ENCODE assay signal across 19 cellular contexts in the genomic region with DNA sequence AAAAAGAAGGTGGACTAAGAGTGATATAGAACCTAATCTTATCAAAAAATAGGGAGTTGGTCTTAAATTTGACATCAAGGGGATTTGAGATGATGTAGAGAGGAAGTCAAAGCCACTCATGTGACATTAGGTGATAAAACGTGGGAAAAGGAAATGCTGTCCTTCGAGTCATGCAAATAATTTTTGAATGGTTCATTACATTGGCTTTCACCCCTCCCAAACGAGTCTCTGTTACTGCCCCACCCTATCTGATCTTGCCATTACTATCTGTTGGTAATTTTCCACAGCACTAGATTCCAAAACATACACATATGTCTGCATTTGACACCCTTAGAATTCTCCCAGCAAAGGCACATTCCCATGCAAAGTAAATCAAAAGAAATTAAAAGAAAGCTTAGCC.
"Had no signal": no experiment of that assay in that cellular context is flagged by ENCODE, and none has a peak within 500 bp of the region (broad histone marks: within the 10 kb centered on the region; RNA-seq: fewer than 3 reads in every experiment).

No MANE protein-coding gene starts in this region.

- H3K4me1 Mint-ChIP-seq: neural crest cell; stimulated activated effector memory CD8-positive, alpha-beta T cell treated with anti-CD3 and anti-CD28 coated beads, Interleukin-12 subunit alpha, Interleukin-12 subunit beta, amount 100 ng/mL, for 72 hours; T-cell had no signal

- H3K4me3 Mint-ChIP-seq: activated CD8-positive, alpha-beta T cell treated with anti-CD3 and anti-CD28 coated beads, Interleukin-2, amount 10 ng/mL, durations not matched to agents 7 days and 5 days; neural crest cell; stimulated activated effector memory CD8-positive, alpha-beta T cell treated with anti-CD3 and anti-CD28 coated beads, Interleukin-12 subunit alpha, Interleukin-12 subunit beta, amount 100 ng/mL, for 72 hours; T-cell had no signal

- ATAC-seq: activated CD8-positive, alpha-beta T cell treated with anti-CD3 and anti-CD28 coated beads, Interleukin-2, amount 10 ng/mL, durations not matched to agents 7 days and 5 days; activated naive CD4-positive, alpha-beta T cell treated with anti-CD3 and anti-CD28 coated beads, Interleukin-2, amount 50 U/mL, for 72 hours; left cardiac atrium; stimulated activated effector memory CD8-positive, alpha-beta T cell treated with anti-CD3 and anti-CD28 coated beads, Interleukin-12 subunit alpha, Interleukin-12 subunit beta, amount 100 ng/mL, for 72 hours; T-cell had no signal

- H3K9me3 ChIP-seq: colonic mucosa, ovary, sigmoid colon had no signal

- H3K4me1 ChIP-seq: colonic mucosa had no signal

- H3K36me3 ChIP-seq: colonic mucosa, ovary, sigmoid colon had no signal

- H3K27me3 ChIP-seq: colonic mucosa, ovary, sigmoid colon had no signal

- DNase-seq: activated CD4-positive, alpha-beta T cell treated with anti-CD3 and anti-CD28 coated beads for 4 hours; activated CD8-positive, alpha-beta memory T cell treated with anti-CD3 and anti-CD28 coated beads, Interleukin-2, amount 50 U/mL, for 4 hours; activated CD8-positive, alpha-beta T cell treated with anti-CD3 and anti-CD28 coated beads, Interleukin-2, amount 10 ng/mL, durations not matched to agents 7 days and 5 days; activated effector memory CD4-positive, alpha-beta T cell treated with anti-CD3 and anti-CD28 coated beads, Interleukin-2, amount 50 U/mL, for 16 hours; activated T-cell treated with anti-CD3 and anti-CD28 coated beads, Interleukin-2, amount 50 U/mL, for 48 hours; central memory CD4-positive, alpha-beta T cell; colonic mucosa; head of caudate nucleus; left cardiac atrium; midbrain; ovary; sigmoid colon; stimulated activated CD4-positive, alpha-beta T cell treated with anti-CD3 and anti-CD28 coated beads, Interleukin-12 subunit alpha, Interleukin-12 subunit beta, amount 100 ng/mL, for 4 hours; T-cell; T-helper 9 cell had no signal

- H3K27ac Mint-ChIP-seq: activated CD8-positive, alpha-beta T cell treated with anti-CD3 and anti-CD28 coated beads, Interleukin-2, amount 10 ng/mL, durations not matched to agents 7 days and 5 days; activated naive CD4-positive, alpha-beta T cell treated with anti-CD3 and anti-CD28 coated beads, Interleukin-2, amount 50 U/mL, for 72 hours; stimulated activated effector memory CD8-positive, alpha-beta T cell treated with anti-CD3 and anti-CD28 coated beads, Interleukin-12 subunit alpha, Interleukin-12 subunit beta, amount 100 ng/mL, for 72 hours; T-cell had no signal

- H3K9me3 Mint-ChIP-seq: activated naive CD4-positive, alpha-beta T cell treated with anti-CD3 and anti-CD28 coated beads, Interleukin-2, amount 50 U/mL, for 72 hours had no signal

- H3K27ac ChIP-seq: colonic mucosa, ovary, sigmoid colon had no signal

- H3K4me3 ChIP-seq: colonic mucosa, lung, ovary, sigmoid colon had no signal

- H3K36me3 Mint-ChIP-seq: activated naive CD4-positive, alpha-beta T cell treated with anti-CD3 and anti-CD28 coated beads, Interleukin-2, amount 50 U/mL, for 72 hours; stimulated activated effector memory CD8-positive, alpha-beta T cell treated with anti-CD3 and anti-CD28 coated beads, Interleukin-12 subunit alpha, Interleukin-12 subunit beta, amount 100 ng/mL, for 72 hours; T-cell had no signal
